In genomic region chr19:3646336-3647092, GRCh38 we compare ENCODE assay signal across 24 cellular contexts. TPM values are rescaled to one million over a fixed set of nuclear protein-coding genes. Genes with fewer than 3 reads are reported as not detected.
DNase-seq lines count a peak whose midpoint lies in the region; ATAC-seq, FAIRE-seq and TF ChIP-seq lines count a peak whose summit lies in the region.
"Had no signal": no experiment of that assay in that cellular context is flagged by ENCODE, and none has a peak within 500 bp of the region (broad histone marks: within the 10 kb centered on the region; RNA-seq: fewer than 3 reads in every experiment).

No MANE protein-coding gene starts in this region.

- H3K9me1 ChIP-seq in IMR-90 (ENCODE audit: insufficient read depth, low read length) (no peaks in the 10 kb centered on the region), K562 (ENCODE audit: control insufficient read depth, insufficient read depth, low read length) (no peaks in the 10 kb centered on the region)

- peak; percentile 70 for DNase-seq in DMS 273 (lab: John Stamatoyannopoulos, UW; ENCODE audit: unreplicated experiment)
- DNase-seq in DMS 273 treated with DMSO at 0.1 percent for 48 hours (lab: John Stamatoyannopoulos, UW) = no peak
- DNase-seq in IMR-90 = no peak
- DNase-seq in RPMI7951 (ENCODE audit: low read depth) = peak; percentile 9
- no peak for DNase-seq in K562 (ENCODE audit: extremely low read depth in 1 of 4, low spot score in 3 of 4)
- DNase-seq in esophagus muscularis mucosa (ENCODE audit: extremely low spot score) = no peak
- DNase-seq: CD4-positive, alpha-beta memory T cell; DMS53; DND-41; EL; HCEC 1CT; HFFc6; KBM-7 had no signal

- H2AFZ ChIP-seq in IMR-90 (replicated peaks; ENCODE audit: low read length, poor library complexity) (peak overlapping the region; percentile 6), K562 (ENCODE audit: low read depth, low read length) (no peak overlapping the region)
- H2AFZ ChIP-seq: GM23338 had no signal

- H3K4me2 ChIP-seq in IMR-90 (ENCODE audit: low read depth, low read length) = no peak overlapping the region
- H3K4me2 ChIP-seq in K562 (ENCODE audit: insufficient read depth, low read length) = no peak overlapping the region
- H3K4me2 ChIP-seq: A549, BLaER1, GM23338 had no signal

- no peaks in the 10 kb centered on the region for H3K79me2 ChIP-seq in K562 (ENCODE audit: control insufficient read depth, insufficient read depth, low read length)

- in situ Hi-C loops in IMR-90 (cut with MboI; ENCODE audit: low sequenced_read_pairs) = no loop called here
- in situ Hi-C loops in K562 (cut with MboI) = no loop called here

- no peak overlapping the region for H3K4ac ChIP-seq in IMR-90 (ENCODE audit: low read depth, low read length)

- no peak overlapping the region for H4K91ac ChIP-seq in IMR-90 (ENCODE audit: insufficient read depth, low read depth, low read length)

- CTCF ChIA-PET in IMR-90 (lab: Yijun Ruan, JAX) (no interaction called here), K562 (lab: Yijun Ruan, JAX; ENCODE audit: low intra/inter-chr PET ratio) (no interaction called here)

- H3K9ac ChIP-seq in IMR-90 (ENCODE audit: low read depth, low read length) (no peak overlapping the region), K562 (ENCODE audit: insufficient read depth in 1 of 2, low read depth in 2 of 2, low read length in 2 of 2) (no peak overlapping the region)
- H3K9ac ChIP-seq: BLaER1 had no signal

- no peak overlapping the region for H2BK15ac ChIP-seq in IMR-90 (ENCODE audit: low read depth, low read length)

- no peak overlapping the region for H3K56ac ChIP-seq in IMR-90 (ENCODE audit: extremely low read depth, insufficient read depth, low read length)

- TF ChIP-seq RAD21 in IMR-90 (IDR thresholded peaks at IDR 0.05; ENCODE audit: low read length) (no peak), K562 (CRISPR knock-in tag; conservative IDR thresholded peaks at IDR 0.05 in 1 of 2, IDR thresholded peaks at IDR 0.05 in 1 of 2) (no peak)

- TF ChIP-seq CTCF in IMR-90 (conservative IDR thresholded peaks at IDR 0.05; ENCODE audit: low read depth, low read length) (no peak), K562 (IDR thresholded peaks at IDR 0.05 in 2 of 3, conservative IDR thresholded peaks at IDR 0.05 in 1 of 3; ENCODE audit: insufficient read depth in 2 of 3, low read depth in 1 of 3, low read length in 3 of 3) (no peak), esophagus muscularis mucosa (IDR thresholded peaks at IDR 0.05) (no peak)

- POLR2A ChIA-PET in IMR-90 (lab: Charles Lee; ENCODE audit: unreplicated experiment) = no interaction called here
- POLR2A ChIA-PET in K562 (lab: Yijun Ruan, JAX) = interaction anchor here (0.7 to 1.2 kb wide), 2 partner anchors 14 to 684 kb away, joined by 3 read pairs; no protein-coding TSS in a partner anchor

- H3K27ac ChIP-seq in IMR-90 (ENCODE audit: insufficient read depth, low read length) = no peak overlapping the region
- no peak overlapping the region for H3K27ac ChIP-seq in K562 (ENCODE audit: extremely low read depth, low read depth, low read length)
- no peak overlapping the region for H3K27ac ChIP-seq in esophagus muscularis mucosa (replicated peaks in 1 of 4)
- H3K27ac ChIP-seq: 22Rv1, A549, BLaER1 had no signal

- no peak overlapping the region for H4K5ac ChIP-seq in IMR-90 (ENCODE audit: low read depth, low read length)

- H2AK9ac ChIP-seq in IMR-90 (replicated peaks; ENCODE audit: low read depth, low read length, poor library complexity) = no peak overlapping the region

- H3K4me3 ChIP-seq in IMR-90 (ENCODE audit: insufficient read depth, low read depth, low read length) = no peak overlapping the region
- H3K4me3 ChIP-seq in K562 = no peak overlapping the region
- no peak overlapping the region for H3K4me3 ChIP-seq in esophagus muscularis mucosa
- H3K4me3 ChIP-seq: A549, BLaER1, GM23338 had no signal

- H2AK5ac ChIP-seq in IMR-90 (ENCODE audit: low read depth, low read length) = no peak overlapping the region

- ATAC-seq in IMR-90 (ENCODE audit: low read depth) (no peak), K562 (no peak), HG03432 (IDR thresholded peaks at IDR 0.05; ENCODE audit: unreplicated experiment) (no peak), HG02623 (IDR thresholded peaks at IDR 0.05; ENCODE audit: unreplicated experiment) (no peak)
- ATAC-seq: GM23338 had no signal

- H4K8ac ChIP-seq in IMR-90 (ENCODE audit: low read depth in 2 of 2, low read length in 2 of 2) = no peak overlapping the region

- H3K14ac ChIP-seq in IMR-90 (replicated peaks; ENCODE audit: low read depth, low read length) = no peak overlapping the region

- peaks cover 47% of the 10 kb centered on the region for H3K36me3 ChIP-seq in IMR-90 (ENCODE audit: control insufficient read depth, insufficient read depth, low read length)
- peaks cover 27% of the 10 kb centered on the region; the same call in 1 of the 3 replicates for H3K36me3 ChIP-seq in K562 (ENCODE audit: control insufficient read depth, insufficient read depth, low read length)
- peaks cover 58 to 92% (median 90%) of the 10 kb centered on the region in 4 donors for H3K36me3 ChIP-seq in esophagus muscularis mucosa

- 0 out of 2 replicates have a peak, but pooled peaks cover 6% of the 10 kb centered on the region for H4K20me1 ChIP-seq in IMR-90 (ENCODE audit: insufficient read depth, low read length)
- peaks cover 7% of the 10 kb centered on the region; the same call in 1 of the 2 replicates for H4K20me1 ChIP-seq in K562 (replicated peaks; ENCODE audit: control insufficient read depth, insufficient read depth, low read length)

- H3K23ac ChIP-seq in IMR-90 (ENCODE audit: low read depth, low read length) = no peak overlapping the region

- H3K4me1 ChIP-seq in IMR-90 (ENCODE audit: control insufficient read depth, insufficient read depth, low read length) (no peaks in the 10 kb centered on the region), K562 (replicated peaks in 1 of 2; ENCODE audit: control insufficient read depth in 2 of 2, insufficient read depth in 2 of 2, low read length in 2 of 2) (peaks cover 0 to 44% of the 10 kb centered on the region in 2 experiments; a peak in 3 of 5 replicates), esophagus muscularis mucosa (peaks cover 0 to 21% (median 17%) of the 10 kb centered on the region in 4 donors)
- H3K4me1 ChIP-seq: A549 had no signal

- H3K79me1 ChIP-seq in IMR-90 (ENCODE audit: low read depth in 1 of 2, low read length in 2 of 2) = no peaks in the 10 kb centered on the region; a peak in 1 of 4 replicates

- BruUV-seq in IMR-90 (replicated peaks; lab: Mats Ljungman, UMichigan) (no TSS peak), K562 (replicated peaks; lab: Mats Ljungman, UMichigan) (no TSS peak)

- TF ChIP-seq POLR2A in IMR-90 (IDR thresholded peaks at IDR 0.05; ENCODE audit: low read depth, low read length) (no peak), K562 (conservative IDR thresholded peaks at IDR 0.05) (no peak), esophagus muscularis mucosa (IDR thresholded peaks at IDR 0.05; ENCODE audit: low read depth) (no peak)

- intact Hi-C loops in IMR-90 (cut with micrococcal nuclease) = no loop called here
- intact Hi-C loops in K562 (cut with micrococcal nuclease) = no loop called here
- intact Hi-C loops in esophagus muscularis mucosa (cut with DNase I) = no loop called here

- dilution Hi-C loops in IMR-90 (cut with HindIII; ENCODE audit: low sequenced_read_pairs, unreplicated experiment) = no loop called here

- H3K27me3 ChIP-seq in IMR-90 (ENCODE audit: control insufficient read depth, insufficient read depth, low read length) = no peaks in the 10 kb centered on the region
- H3K27me3 ChIP-seq in K562 (ENCODE audit: control insufficient read depth in 2 of 2, insufficient read depth in 2 of 2, low read length in 2 of 2) = no peaks in the 10 kb centered on the region
- no peaks in the 10 kb centered on the region for H3K27me3 ChIP-seq in esophagus muscularis mucosa
- H3K27me3 ChIP-seq: BLaER1 had no signal

- H3K18ac ChIP-seq in IMR-90 (ENCODE audit: low read depth, low read length) = no peak overlapping the region

- FAIRE-seq in K562 (lab: Jason Lieb, UNC) = no peak
- FAIRE-seq: A549, G401.6, GM12892, GM18507, H54 had no signal

- TF ChIP-seq EP300 in K562 (IDR thresholded peaks at IDR 0.05; ENCODE audit: low read length) (no peak), esophagus muscularis mucosa (IDR thresholded peaks at IDR 0.05) (no peak)

- H2BK5ac ChIP-seq in IMR-90 (ENCODE audit: low read depth, low read length, poor library complexity, severe bottlenecking) = no peak overlapping the region

- 90% methylated on average over 18 of the region's 23 CpGs; no CpG with 5 or more reads in 1 of the 2 experiments for WGBS in IMR-90 (ENCODE audit: extremely low coverage in 2 of 2, insufficient read length in 1 of 2), 2 experiments
- WGBS in K562 (ENCODE audit: insufficient coverage, low coverage, missing lambda C conversion rate) = 89% methylated on average over 19 of the region's 23 CpGs
- WGBS in esophagus muscularis mucosa = 87% methylated on average over 13 of the region's 23 CpGs

- H3K9me3 ChIP-seq in IMR-90 (ENCODE audit: control insufficient read depth, insufficient read depth, low read length) (no peaks in the 10 kb centered on the region), K562 (replicated peaks; ENCODE audit: control insufficient read depth, insufficient read depth, low read depth, low read length) (no peaks in the 10 kb centered on the region), esophagus muscularis mucosa (no peaks in the 10 kb centered on the region)
- H3K9me3 ChIP-seq: A549, BLaER1 had no signal

- H2BK120ac ChIP-seq in IMR-90 (ENCODE audit: low read depth, low read length) = no peak overlapping the region

- H2BK20ac ChIP-seq in IMR-90 (ENCODE audit: low read depth, low read length) = no peak overlapping the region

RNA-seq across cellular contexts. Expression of gene CACTIN, which starts 19.9 kb away (rescaled TPM):
- total RNA-seq in IMR-90 (2012; rRNA removed) (10.8 and 12.8 TPM in 2 replicates), K562 (2014; rRNA removed) (46.5 and 57.8 TPM in 2 replicates), K562 (2014; rRNA removed; fragmentation: Illumina TruSeq; extraction: Trizol) (7.6 and 7.9 TPM in 2 replicates), K562 (2015; rRNA removed; fragmentation: Illumina TruSeq; extraction: Trizol) (25.6 and 27.3 TPM in 2 replicates), K562 (2021) (42.1 and 49.2 TPM in 2 replicates), esophagus muscularis mucosa (10 to 100 TPM; 28.7 to 45.0 (median 34.2) TPM)
- polyA plus RNA-seq in IMR-90 (2012; rRNA removed) (19.5 and 25.1 TPM in 2 replicates), K562 (2011; rRNA removed) (15.0 and 19.4 TPM in 2 replicates), K562 (2014; fragmentation: Illumina TruSeq; extraction: Trizol) (9.6 and 20.4 TPM in 2 replicates), K562 (2014; fragmentation: Nextera tagmentation; extraction: Ambion mirVana) (under 1 TPM; 0.15 to 0.52 TPM), K562 (2014; rRNA removed) (35.0 and 36.4 TPM in 2 replicates)
- polyA plus RNA-seq in IMR-90 (2012; cell fraction: cytosol; rRNA removed) = 16.4 and 29.5 TPM in 2 replicates
- polyA plus RNA-seq in IMR-90 (2012; cell fraction: nucleus; rRNA removed; ENCODE audit: low replicate concordance) = 48.6 and 103 TPM in 2 replicates
- total RNA-seq in RPMI7951 (2014; rRNA removed; shearing (Covaris generic)) = 16.5 and 21.6 TPM in 2 replicates
- total RNA-seq in K562 (2011; cell fraction: chromatin; rRNA removed; ENCODE audit: low replicate concordance) = 35.4 and 89.8 TPM in 2 replicates
- total RNA-seq in K562 (2011; cell fraction: nucleolus; rRNA removed) = 60.3 and 65.9 TPM in 2 replicates
- total RNA-seq in K562 (2011; cell fraction: nucleoplasm; rRNA removed) = 35.3 and 37.6 TPM in 2 replicates
- 21.9 and 50.9 TPM in 2 replicates for polyA plus RNA-seq in K562 (2011; cell fraction: cytosol; rRNA removed)
- 54.2 and 84.9 TPM in 2 replicates for polyA plus RNA-seq in K562 (2011; cell fraction: nucleus; rRNA removed)
- polyA plus RNA-seq in K562 (2012) = 22.8 and 28.5 TPM in 2 replicates
- 4.5 and 9.4 TPM in 2 replicates for polyA minus RNA-seq in K562 (2011; rRNA and poly(A)+ RNA removed)
- 13.0 and 16.6 TPM in 2 replicates for polyA minus RNA-seq in K562 (2011; cell fraction: cytosol; rRNA and poly(A)+ RNA removed)
- 9.6 and 12.0 TPM in 2 replicates for polyA minus RNA-seq in K562 (2011; cell fraction: nucleus; rRNA and poly(A)+ RNA removed)

RNA-seq across cellular contexts. Expression of gene TBXA2R, which starts 39.8 kb away (rescaled TPM):
- 0.28 and 0.36 TPM in 2 replicates for total RNA-seq in IMR-90 (2012; rRNA removed)
- polyA plus RNA-seq in IMR-90 (2012; rRNA removed) = 2.3 and 3.6 TPM in 2 replicates
- 2.4 and 4.4 TPM in 2 replicates for polyA plus RNA-seq in IMR-90 (2012; cell fraction: cytosol; rRNA removed)
- 1.2 and 4.5 TPM in 2 replicates for polyA plus RNA-seq in IMR-90 (2012; cell fraction: nucleus; rRNA removed; ENCODE audit: low replicate concordance)
- total RNA-seq in RPMI7951 (2014; rRNA removed; shearing (Covaris generic)) = 4.3 and 4.4 TPM in 2 replicates
- 10.2 and 37.7 TPM in 2 replicates for total RNA-seq in K562 (2011; cell fraction: chromatin; rRNA removed; ENCODE audit: low replicate concordance)
- total RNA-seq in K562 (2011; cell fraction: nucleolus; rRNA removed) = 58.8 and 84.5 TPM in 2 replicates
- 27.7 and 36.4 TPM in 2 replicates for total RNA-seq in K562 (2011; cell fraction: nucleoplasm; rRNA removed)
- 2.5 and 5.2 TPM in 2 replicates for total RNA-seq in K562 (2014; rRNA removed)
- total RNA-seq in K562 (2014; rRNA removed; fragmentation: Illumina TruSeq; extraction: Trizol) = 2.3 and 2.8 TPM in 2 replicates
- total RNA-seq in K562 (2015; rRNA removed; fragmentation: Illumina TruSeq; extraction: Trizol) = 2.5 and 3.1 TPM in 2 replicates
- total RNA-seq in K562 (2021) = 21.0 and 24.0 TPM in 2 replicates
- 2.9 and 4.4 TPM in 2 replicates for polyA plus RNA-seq in K562 (2011; rRNA removed)
- 4.0 and 21.7 TPM in 2 replicates for polyA plus RNA-seq in K562 (2011; cell fraction: cytosol; rRNA removed)
- 3.7 and 12.5 TPM in 2 replicates for polyA plus RNA-seq in K562 (2011; cell fraction: nucleus; rRNA removed)
- 11.5 and 11.6 TPM in 2 replicates for polyA plus RNA-seq in K562 (2012)
- polyA plus RNA-seq in K562 (2014; fragmentation: Illumina TruSeq; extraction: Trizol) = 4.3 and 6.7 TPM in 2 replicates
- polyA plus RNA-seq in K562 (2014; fragmentation: Nextera tagmentation; extraction: Ambion mirVana) = 1 to 10 TPM; 1.5 to 2.6 TPM
- 5.7 and 6.1 TPM in 2 replicates for polyA plus RNA-seq in K562 (2014; rRNA removed)
- 0.90 and 1.6 TPM in 2 replicates for polyA minus RNA-seq in K562 (2011; rRNA and poly(A)+ RNA removed)
- 17.4 and 19.6 TPM in 2 replicates for polyA minus RNA-seq in K562 (2011; cell fraction: cytosol; rRNA and poly(A)+ RNA removed)
- polyA minus RNA-seq in K562 (2011; cell fraction: nucleus; rRNA and poly(A)+ RNA removed) = 3.1 and 6.1 TPM in 2 replicates
- total RNA-seq in esophagus muscularis mucosa = 10 to 100 TPM in 1 of 4 donors, 1 to 10 TPM in 3; 4.8 to 17.2 (median 7.7) TPM
- total RNA-seq: HT-29 had no signal

RNA-seq across cellular contexts. Expression of gene PIP5K1C, which starts 53.8 kb away (rescaled TPM):
- total RNA-seq in IMR-90 (2012; rRNA removed) = 10.8 and 13.6 TPM in 2 replicates
- polyA plus RNA-seq in IMR-90 (2012; rRNA removed) = 23.3 and 28.0 TPM in 2 replicates
- 14.8 and 28.7 TPM in 2 replicates for polyA plus RNA-seq in IMR-90 (2012; cell fraction: cytosol; rRNA removed)
- 21.1 and 41.9 TPM in 2 replicates for polyA plus RNA-seq in IMR-90 (2012; cell fraction: nucleus; rRNA removed; ENCODE audit: low replicate concordance)
- 13.1 and 13.9 TPM in 2 replicates for total RNA-seq in RPMI7951 (2014; rRNA removed; shearing (Covaris generic))
- 21.1 and 62.3 TPM in 2 replicates for total RNA-seq in K562 (2011; cell fraction: chromatin; rRNA removed; ENCODE audit: low replicate concordance)
- total RNA-seq in K562 (2011; cell fraction: nucleolus; rRNA removed) = 28.3 and 30.5 TPM in 2 replicates
- 15.8 and 17.5 TPM in 2 replicates for total RNA-seq in K562 (2011; cell fraction: nucleoplasm; rRNA removed)
- 6.0 and 10.7 TPM in 2 replicates for total RNA-seq in K562 (2014; rRNA removed)
- total RNA-seq in K562 (2014; rRNA removed; fragmentation: Illumina TruSeq; extraction: Trizol) = 1.4 and 1.9 TPM in 2 replicates
- total RNA-seq in K562 (2015; rRNA removed; fragmentation: Illumina TruSeq; extraction: Trizol) = 4.1 and 5.3 TPM in 2 replicates
- total RNA-seq in K562 (2021) = 21.4 and 22.1 TPM in 2 replicates
- polyA plus RNA-seq in K562 (2011; rRNA removed) = 2.9 and 5.8 TPM in 2 replicates
- 2.9 and 6.4 TPM in 2 replicates for polyA plus RNA-seq in K562 (2011; cell fraction: cytosol; rRNA removed)
- polyA plus RNA-seq in K562 (2011; cell fraction: nucleus; rRNA removed) = 9.4 and 20.2 TPM in 2 replicates
- 16.8 and 22.4 TPM in 2 replicates for polyA plus RNA-seq in K562 (2012)
- polyA plus RNA-seq in K562 (2014; fragmentation: Illumina TruSeq; extraction: Trizol) = 8.0 and 11.3 TPM in 2 replicates
- polyA plus RNA-seq in K562 (2014; fragmentation: Nextera tagmentation; extraction: Ambion mirVana) = under 1 TPM; 0.38 to 0.61 TPM
- polyA plus RNA-seq in K562 (2014; rRNA removed) = 7.6 and 8.3 TPM in 2 replicates
- 5.1 and 9.5 TPM in 2 replicates for polyA minus RNA-seq in K562 (2011; rRNA and poly(A)+ RNA removed)
- polyA minus RNA-seq in K562 (2011; cell fraction: cytosol; rRNA and poly(A)+ RNA removed) = 15.8 and 26.9 TPM in 2 replicates
- polyA minus RNA-seq in K562 (2011; cell fraction: nucleus; rRNA and poly(A)+ RNA removed) = 13.1 and 15.9 TPM in 2 replicates
- total RNA-seq in esophagus muscularis mucosa = 100 to 1,000 TPM in 2 of 4 donors, 10 to 100 TPM in 2; 73.2 to 180 (median 99.9) TPM

Comparison
In these comparisons a context has a peak if more than half of its experiments do, and no peak if none do; other contexts are left out.
1. DNase-seq: peak in DMS 273 (single experiment) and RPMI7951 (single experiment); none in DMS 273 treated with DMSO at 0.1 percent for 48 hours (single experiment), IMR-90 (single experiment), K562 (0 of 4) and esophagus muscularis mucosa (single experiment).